Comparison of ENCODE assay signal across 14 cellular contexts in the genomic region with DNA sequence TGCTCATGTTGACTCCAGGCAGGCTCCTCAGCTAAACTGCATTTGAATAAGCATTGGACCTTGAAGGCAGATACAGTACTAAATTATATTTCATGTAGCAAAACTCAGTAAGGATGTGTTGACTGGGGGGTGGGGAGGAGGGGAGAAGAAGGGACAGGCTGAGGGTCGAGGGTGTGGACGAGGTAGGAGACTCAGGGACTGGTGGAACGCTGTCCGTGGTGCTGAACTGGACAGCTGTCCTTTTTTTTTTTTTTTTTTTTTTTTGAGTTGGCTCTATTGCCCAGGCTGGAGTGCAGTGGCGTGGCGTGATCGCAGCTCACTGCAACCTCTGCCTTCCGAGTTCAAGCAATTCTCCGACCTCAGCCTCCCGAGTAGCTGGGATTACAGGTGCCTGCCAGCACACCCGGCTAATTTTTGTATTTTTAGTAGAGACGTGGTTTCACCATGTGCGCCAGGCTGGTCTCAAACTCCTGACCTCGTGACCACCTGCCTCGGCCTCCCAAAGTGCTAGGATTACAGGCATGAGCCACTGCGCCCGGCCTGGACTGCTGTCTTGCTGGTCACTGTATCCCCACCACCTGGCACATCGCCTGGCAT. TPM values are rescaled to one million over a fixed set of nuclear protein-coding genes. Genes with fewer than 3 reads are reported as not detected.
DNase-seq lines count a peak whose midpoint lies in the region; ATAC-seq, FAIRE-seq and TF ChIP-seq lines count a peak whose summit lies in the region.
"Had no signal": no experiment of that assay in that cellular context is flagged by ENCODE, and none has a peak within 500 bp of the region (broad histone marks: within the 10 kb centered on the region; RNA-seq: fewer than 3 reads in every experiment).

No MANE protein-coding gene starts in this region.

- H3K27me3 Mint-ChIP-seq in activated T-helper 17 cell treated with anti-CD3 and anti-CD28 coated beads, Interleukin-2, amount 50 U/mL, for 72 hours, result peaks cover 37% of the 10 kb centered on the region

- no peak for TF ChIP-seq CTCF in GM12865 (IDR thresholded peaks at IDR 0.05; ENCODE audit: insufficient read depth, low read depth, low read length, missing control alignments)
- no peak for TF ChIP-seq CTCF in fibroblast of mammary gland (conservative IDR thresholded peaks at IDR 0.05; ENCODE audit: control insufficient read depth, insufficient read depth, low read depth, low read length)

- H3K9me3 Mint-ChIP-seq in activated T-helper 17 cell treated with anti-CD3 and anti-CD28 coated beads, Interleukin-2, amount 50 U/mL, for 72 hours, result no peaks in the 10 kb centered on the region
- H3K9me3 Mint-ChIP-seq: nephron; T-helper 2 cell treated with Interferon-gamma antibody and Interleukin-4, amounts not matched to agents 5 μg/mL and 100 μg/mL, for 36 hours had no signal

- ATAC-seq in activated T-helper 17 cell treated with anti-CD3 and anti-CD28 coated beads, Interleukin-2, amount 50 U/mL, for 72 hours (replicated peaks), result no peak
- ATAC-seq in left lobe of liver, result no peak

- DNase-seq in A172 (ENCODE audit: low spot score) (peak; percentile 57), GM12865 (ENCODE audit: low read depth) (peak; percentile 32), fibroblast of mammary gland (ENCODE audit: low read depth) (peak; percentile 3), kidney tubule cell (ENCODE audit: low spot score) (no peak), GM19239 (ENCODE audit: insufficient read length, low spot score) (no peak), left lobe of liver (ENCODE audit: low spot score) (no peak)
- DNase-seq: dorsolateral prefrontal cortex, Karpas-422, NCI-H82 had no signal

- no peak for FAIRE-seq in GM19239 (lab: Jason Lieb, UNC)

- H3K4me1 Mint-ChIP-seq in activated T-helper 17 cell treated with anti-CD3 and anti-CD28 coated beads, Interleukin-2, amount 50 U/mL, for 72 hours, result no peaks in the 10 kb centered on the region
- H3K4me1 Mint-ChIP-seq: nephron had no signal

- no peaks in the 10 kb centered on the region for H3K36me3 Mint-ChIP-seq in activated T-helper 17 cell treated with anti-CD3 and anti-CD28 coated beads, Interleukin-2, amount 50 U/mL, for 72 hours (ENCODE audit: low read depth)

- H3K4me3 Mint-ChIP-seq in activated T-helper 17 cell treated with anti-CD3 and anti-CD28 coated beads, Interleukin-2, amount 50 U/mL, for 72 hours, result no peak overlapping the region
- H3K4me3 Mint-ChIP-seq: nephron; T-helper 2 cell treated with Interferon-gamma antibody and Interleukin-4, amounts not matched to agents 5 μg/mL and 100 μg/mL, for 36 hours had no signal

- H3K27ac Mint-ChIP-seq in activated T-helper 17 cell treated with anti-CD3 and anti-CD28 coated beads, Interleukin-2, amount 50 U/mL, for 72 hours, result no peak overlapping the region
- H3K27ac Mint-ChIP-seq: nephron; T-helper 2 cell treated with Interferon-gamma antibody and Interleukin-4, amounts not matched to agents 5 μg/mL and 100 μg/mL, for 36 hours had no signal

- H3K4me3 ChIP-seq in GM12865 (ENCODE audit: low read depth, low read length) (no peak overlapping the region), fibroblast of mammary gland (ENCODE audit: control insufficient read depth, low read depth, low read length) (no peak overlapping the region)
- H3K4me3 ChIP-seq: BLaER1 treated with 17β-estradiol and CSF1 and Interleukin-3, amounts not matched to agents 10 nM and 100 nM; dorsolateral prefrontal cortex had no signal

TF ChIP-seq in PFSK-1, 5 proteins besides CTCF, POLR2A, EP300 and RAD21:
- TF ChIP-seq, protein P1, sequence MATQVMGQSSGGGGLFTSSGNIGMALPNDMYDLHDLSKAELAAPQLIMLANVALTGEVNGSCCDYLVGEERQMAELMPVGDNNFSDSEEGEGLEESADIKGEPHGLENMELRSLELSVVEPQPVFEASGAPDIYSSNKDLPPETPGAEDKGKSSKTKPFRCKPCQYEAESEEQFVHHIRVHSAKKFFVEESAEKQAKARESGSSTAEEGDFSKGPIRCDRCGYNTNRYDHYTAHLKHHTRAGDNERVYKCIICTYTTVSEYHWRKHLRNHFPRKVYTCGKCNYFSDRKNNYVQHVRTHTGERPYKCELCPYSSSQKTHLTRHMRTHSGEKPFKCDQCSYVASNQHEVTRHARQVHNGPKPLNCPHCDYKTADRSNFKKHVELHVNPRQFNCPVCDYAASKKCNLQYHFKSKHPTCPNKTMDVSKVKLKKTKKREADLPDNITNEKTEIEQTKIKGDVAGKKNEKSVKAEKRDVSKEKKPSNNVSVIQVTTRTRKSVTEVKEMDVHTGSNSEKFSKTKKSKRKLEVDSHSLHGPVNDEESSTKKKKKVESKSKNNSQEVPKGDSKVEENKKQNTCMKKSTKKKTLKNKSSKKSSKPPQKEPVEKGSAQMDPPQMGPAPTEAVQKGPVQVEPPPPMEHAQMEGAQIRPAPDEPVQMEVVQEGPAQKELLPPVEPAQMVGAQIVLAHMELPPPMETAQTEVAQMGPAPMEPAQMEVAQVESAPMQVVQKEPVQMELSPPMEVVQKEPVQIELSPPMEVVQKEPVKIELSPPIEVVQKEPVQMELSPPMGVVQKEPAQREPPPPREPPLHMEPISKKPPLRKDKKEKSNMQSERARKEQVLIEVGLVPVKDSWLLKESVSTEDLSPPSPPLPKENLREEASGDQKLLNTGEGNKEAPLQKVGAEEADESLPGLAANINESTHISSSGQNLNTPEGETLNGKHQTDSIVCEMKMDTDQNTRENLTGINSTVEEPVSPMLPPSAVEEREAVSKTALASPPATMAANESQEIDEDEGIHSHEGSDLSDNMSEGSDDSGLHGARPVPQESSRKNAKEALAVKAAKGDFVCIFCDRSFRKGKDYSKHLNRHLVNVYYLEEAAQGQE (IDR thresholded peaks at IDR 0.05; ENCODE audit: insufficient read depth in 1 of 2, low read depth in 2 of 2, low read length in 2 of 2), result peak; percentile 88 to 96
- TF ChIP-seq TAF1 (IDR thresholded peaks at IDR 0.05; ENCODE audit: borderline replicate concordance, insufficient read depth, low read length), result no peak

RNA-seq across cellular contexts. Expression of a gene that starts 33.2 kb away (rescaled TPM):
- total RNA-seq in A172 (2014; rRNA removed; shearing (Covaris generic)), result not detected in 2 replicates
- not detected for polyA plus RNA-seq in PFSK-1 (2012; ENCODE audit: insufficient read length, low read depth)
- not detected for total RNA-seq in activated T-helper 17 cell treated with anti-CD3 and anti-CD28 coated beads, Interleukin-2, amount 50 U/mL, for 72 hours
- total RNA-seq in left lobe of liver, result not detected
- total RNA-seq: dorsolateral prefrontal cortex had no signal

RNA-seq across cellular contexts. Expression of a gene that starts 36.4 kb away (rescaled TPM):
- total RNA-seq in A172 (2014; rRNA removed; shearing (Covaris generic)), result not detected in 2 replicates
- polyA plus RNA-seq in PFSK-1 (2012; ENCODE audit: insufficient read length, low read depth), result 137 TPM
- total RNA-seq in activated T-helper 17 cell treated with anti-CD3 and anti-CD28 coated beads, Interleukin-2, amount 50 U/mL, for 72 hours, result not detected
- not detected for total RNA-seq in left lobe of liver

Comparison
In these comparisons a context has a peak if more than half of its experiments do, and no peak if none do; other contexts are left out.
1. DNase-seq: peak in A172 (single experiment), GM12865 (single experiment) and fibroblast of mammary gland (single experiment); none in kidney tubule cell (single experiment), GM19239 (single experiment) and left lobe of liver (single experiment).